16 cellular contexts compared by ENCODE assay signal in the genomic region with DNA sequence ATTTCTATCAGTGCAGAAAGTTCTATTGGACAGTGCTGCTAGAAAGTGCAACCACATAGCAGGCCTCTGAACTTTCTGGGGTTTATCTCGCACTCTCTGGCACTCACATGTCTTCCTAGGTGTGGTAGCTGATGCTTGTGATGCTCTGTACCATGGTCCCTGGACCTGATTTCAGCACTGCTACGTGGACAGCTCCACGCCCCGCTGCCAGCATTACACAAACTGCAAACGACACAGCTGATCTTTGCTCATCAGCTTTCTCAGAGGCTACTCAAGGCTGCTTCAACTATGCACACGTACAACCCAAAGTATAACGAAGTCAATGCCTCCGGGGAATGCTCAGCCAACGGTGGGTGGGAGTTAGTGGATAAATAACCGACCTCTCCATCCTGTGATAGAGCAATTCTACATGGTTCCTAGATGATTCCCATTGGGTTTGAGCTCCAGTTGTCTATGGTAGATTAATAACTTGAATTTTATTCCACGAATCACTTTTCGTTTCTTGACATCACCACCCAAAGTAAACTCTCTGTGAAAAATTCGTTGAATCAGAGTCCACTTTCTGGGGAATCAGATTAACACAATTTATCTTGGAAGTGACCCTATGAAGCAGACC.
DNase-seq lines count a peak whose midpoint lies in the region; ATAC-seq, FAIRE-seq and TF ChIP-seq lines count a peak whose summit lies in the region.
"Had no signal": no experiment of that assay in that cellular context is flagged by ENCODE, and none has a peak within 500 bp of the region (broad histone marks: within the 10 kb centered on the region; RNA-seq: fewer than 3 reads in every experiment).

No MANE protein-coding gene starts in this region.

- H3K27ac ChIP-seq in A549, result no peak overlapping the region
- no peak overlapping the region for H3K27ac ChIP-seq in PC-3 (ENCODE audit: low read length)
- no peak overlapping the region for H3K27ac ChIP-seq in right atrium auricular region
- H3K27ac ChIP-seq: foreskin keratinocyte, uterus had no signal

- POLR2A ChIA-PET in A549 (lab: Yijun Ruan, JAX), result no interaction called here
- POLR2A ChIA-PET in PC-3 (lab: Charles Lee; ENCODE audit: unreplicated experiment), result no interaction called here

- no TSS peak for BruUV-seq in PC-3 (replicated peaks; lab: Mats Ljungman, UMichigan)

- no peak overlapping the region for H3K9ac ChIP-seq in PC-3 (ENCODE audit: low read length)

- no peaks in the 10 kb centered on the region for H3K79me2 ChIP-seq in PC-3 (ENCODE audit: low read length)

- 1% methylated on average over 12 of the region's 13 CpGs for WGBS in A549 (ENCODE audit: missing lambda C conversion rate)

- CTCF ChIA-PET in A549 (lab: Yijun Ruan, JAX), result no interaction called here
- CTCF ChIA-PET in PC-3 (lab: Charles Lee), result no interaction called here

- H3K27me3 ChIP-seq in H7 (ENCODE audit: control insufficient read depth, insufficient read depth, low read length), result no peaks in the 10 kb centered on the region
- H3K27me3 ChIP-seq in PC-3 (ENCODE audit: low read length), result no peaks in the 10 kb centered on the region
- no peaks in the 10 kb centered on the region for H3K27me3 ChIP-seq in right atrium auricular region
- H3K27me3 ChIP-seq: foreskin keratinocyte, uterus had no signal

- no peak for TF ChIP-seq POLR2A in A549 (IDR thresholded peaks at IDR 0.05; ENCODE audit: low read length)

- DNase-seq in A549 (ENCODE audit: low read depth in 1 of 2, low spot score in 1 of 2) (peak in 1 of 2 experiments; percentile 10), H7 (peak; percentile 49), PC-3 (peak; percentile 3), iPS DF 4.7 (ENCODE audit: extremely low read depth, low spot score) (peak; percentile 3), right atrium auricular region (ENCODE audit: low spot score) (no peak), COLO668 (lab: John Stamatoyannopoulos, UW; ENCODE audit: unreplicated experiment) (no peak)
- DNase-seq: activated CD8-positive, alpha-beta memory T cell treated with anti-CD3 and anti-CD28 coated beads, Interleukin-2, amount 10 ng/mL, durations not matched to agents 7 days and 5 days; foreskin keratinocyte; NCI-H1694; NCI-H526 treated with DMSO at 0.1 percent for 48 hours; uterus had no signal

- H3K36me3 ChIP-seq in H7 (replicated peaks; ENCODE audit: control insufficient read depth, insufficient read depth, low read length) (no peaks in the 10 kb centered on the region), PC-3 (ENCODE audit: low read depth, low read length) (no peaks in the 10 kb centered on the region), right atrium auricular region (no peaks in the 10 kb centered on the region)
- H3K36me3 ChIP-seq: uterus had no signal

- H3K4me3 ChIP-seq in A549 (no peak overlapping the region), H7 (ENCODE audit: insufficient read depth, low read depth, low read length) (no peak overlapping the region), PC-3 (ENCODE audit: low read length) (no peak overlapping the region), right atrium auricular region (no peak overlapping the region)
- H3K4me3 ChIP-seq: mucosa of descending colon, uterus had no signal

- TF ChIP-seq CTCF in A549 (IDR thresholded peaks at IDR 0.05) (no peak), PC-3 (conservative IDR thresholded peaks at IDR 0.05; ENCODE audit: low read depth, low read length) (no peak), right atrium auricular region (IDR thresholded peaks at IDR 0.05) (no peak)

- H4K20me1 ChIP-seq in PC-3 (ENCODE audit: low read length), result no peaks in the 10 kb centered on the region

- H3K4me2 ChIP-seq in A549 (no peak overlapping the region), PC-3 (ENCODE audit: low read length) (no peak overlapping the region)

- intact Hi-C loops in PC-3 (cut with micrococcal nuclease), result no loop called here

- H3F3A ChIP-seq in PC-3 (ENCODE audit: low read length, unreplicated experiment), result no peaks in the 10 kb centered on the region

- H3K4me1 ChIP-seq in A549 (no peaks in the 10 kb centered on the region), PC-3 (ENCODE audit: insufficient read depth, low read length) (no peaks in the 10 kb centered on the region), right atrium auricular region (no peaks in the 10 kb centered on the region)
- H3K4me1 ChIP-seq: foreskin keratinocyte, uterus had no signal

- no peak for FAIRE-seq in A549 (lab: Jason Lieb, UNC)
- FAIRE-seq: bronchial epithelial cell, islet of Langerhans had no signal

- ATAC-seq in A549, result no peak
- ATAC-seq in PC-3, result no peak
- ATAC-seq in GM21825 (IDR thresholded peaks at IDR 0.05; ENCODE audit: unreplicated experiment), result no peak
- no peak for ATAC-seq in HG03159 (IDR thresholded peaks at IDR 0.05; ENCODE audit: unreplicated experiment)
- ATAC-seq: activated CD8-positive, alpha-beta memory T cell treated with anti-CD3 and anti-CD28 coated beads, Interleukin-2, amount 10 ng/mL, durations not matched to agents 7 days and 5 days; foreskin keratinocyte; mucosa of descending colon had no signal

- no peak overlapping the region for H2AFZ ChIP-seq in PC-3 (ENCODE audit: low read length)

- H3K9me2 ChIP-seq in PC-3 (replicated peaks; ENCODE audit: low read length), result no peaks in the 10 kb centered on the region

- no peak for TF ChIP-seq EP300 in A549 (IDR thresholded peaks at IDR 0.05)

- TF ChIP-seq RAD21 in A549 (conservative IDR thresholded peaks at IDR 0.05 in 1 of 2, IDR thresholded peaks at IDR 0.05 in 1 of 2), result no peak

- no peaks in the 10 kb centered on the region for H3K9me3 ChIP-seq in A549
- no peaks in the 10 kb centered on the region for H3K9me3 ChIP-seq in PC-3 (ENCODE audit: low read length)
- no peaks in the 10 kb centered on the region for H3K9me3 ChIP-seq in right atrium auricular region
- H3K9me3 ChIP-seq: mucosa of descending colon, uterus had no signal

TF ChIP-seq in A549, 52 proteins besides CTCF, POLR2A, EP300 and RAD21:
- no peak for TF ChIP-seq PHF8 (IDR thresholded peaks at IDR 0.05; ENCODE audit: borderline replicate concordance, low read depth)
- TF ChIP-seq KDM1A (IDR thresholded peaks at IDR 0.05; ENCODE audit: low read depth), result no peak
- no peak for TF ChIP-seq NFE2L2 (conservative IDR thresholded peaks at IDR 0.05; ENCODE audit: low read length)
- TF ChIP-seq, protein P1, sequence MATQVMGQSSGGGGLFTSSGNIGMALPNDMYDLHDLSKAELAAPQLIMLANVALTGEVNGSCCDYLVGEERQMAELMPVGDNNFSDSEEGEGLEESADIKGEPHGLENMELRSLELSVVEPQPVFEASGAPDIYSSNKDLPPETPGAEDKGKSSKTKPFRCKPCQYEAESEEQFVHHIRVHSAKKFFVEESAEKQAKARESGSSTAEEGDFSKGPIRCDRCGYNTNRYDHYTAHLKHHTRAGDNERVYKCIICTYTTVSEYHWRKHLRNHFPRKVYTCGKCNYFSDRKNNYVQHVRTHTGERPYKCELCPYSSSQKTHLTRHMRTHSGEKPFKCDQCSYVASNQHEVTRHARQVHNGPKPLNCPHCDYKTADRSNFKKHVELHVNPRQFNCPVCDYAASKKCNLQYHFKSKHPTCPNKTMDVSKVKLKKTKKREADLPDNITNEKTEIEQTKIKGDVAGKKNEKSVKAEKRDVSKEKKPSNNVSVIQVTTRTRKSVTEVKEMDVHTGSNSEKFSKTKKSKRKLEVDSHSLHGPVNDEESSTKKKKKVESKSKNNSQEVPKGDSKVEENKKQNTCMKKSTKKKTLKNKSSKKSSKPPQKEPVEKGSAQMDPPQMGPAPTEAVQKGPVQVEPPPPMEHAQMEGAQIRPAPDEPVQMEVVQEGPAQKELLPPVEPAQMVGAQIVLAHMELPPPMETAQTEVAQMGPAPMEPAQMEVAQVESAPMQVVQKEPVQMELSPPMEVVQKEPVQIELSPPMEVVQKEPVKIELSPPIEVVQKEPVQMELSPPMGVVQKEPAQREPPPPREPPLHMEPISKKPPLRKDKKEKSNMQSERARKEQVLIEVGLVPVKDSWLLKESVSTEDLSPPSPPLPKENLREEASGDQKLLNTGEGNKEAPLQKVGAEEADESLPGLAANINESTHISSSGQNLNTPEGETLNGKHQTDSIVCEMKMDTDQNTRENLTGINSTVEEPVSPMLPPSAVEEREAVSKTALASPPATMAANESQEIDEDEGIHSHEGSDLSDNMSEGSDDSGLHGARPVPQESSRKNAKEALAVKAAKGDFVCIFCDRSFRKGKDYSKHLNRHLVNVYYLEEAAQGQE (IDR thresholded peaks at IDR 0.05), result peak; percentile 89
- TF ChIP-seq, protein P2, sequence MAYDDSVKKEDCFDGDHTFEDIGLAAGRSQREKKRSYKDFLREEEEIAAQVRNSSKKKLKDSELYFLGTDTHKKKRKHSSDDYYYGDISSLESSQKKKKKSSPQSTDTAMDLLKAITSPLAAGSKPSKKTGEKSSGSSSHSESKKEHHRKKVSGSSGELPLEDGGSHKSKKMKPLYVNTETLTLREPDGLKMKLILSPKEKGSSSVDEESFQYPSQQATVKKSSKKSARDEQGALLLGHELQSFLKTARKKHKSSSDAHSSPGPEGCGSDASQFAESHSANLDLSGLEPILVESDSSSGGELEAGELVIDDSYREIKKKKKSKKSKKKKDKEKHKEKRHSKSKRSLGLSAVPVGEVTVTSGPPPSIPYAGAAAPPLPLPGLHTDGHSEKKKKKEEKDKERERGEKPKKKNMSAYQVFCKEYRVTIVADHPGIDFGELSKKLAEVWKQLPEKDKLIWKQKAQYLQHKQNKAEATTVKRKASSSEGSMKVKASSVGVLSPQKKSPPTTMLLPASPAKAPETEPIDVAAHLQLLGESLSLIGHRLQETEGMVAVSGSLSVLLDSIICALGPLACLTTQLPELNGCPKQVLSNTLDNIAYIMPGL (CRISPR knock-in tag; IDR thresholded peaks at IDR 0.05; ENCODE audit: borderline replicate concordance), result no peak

Comparison
In these comparisons a context has a peak if more than half of its experiments do, and no peak if none do; other contexts are left out.
1. DNase-seq: peak in H7 (single experiment), PC-3 (single experiment) and iPS DF 4.7 (single experiment); none in right atrium auricular region (single experiment) and COLO668 (single experiment).